Comparison of ENCODE assay signal across 23 cellular contexts in the genomic region with DNA sequence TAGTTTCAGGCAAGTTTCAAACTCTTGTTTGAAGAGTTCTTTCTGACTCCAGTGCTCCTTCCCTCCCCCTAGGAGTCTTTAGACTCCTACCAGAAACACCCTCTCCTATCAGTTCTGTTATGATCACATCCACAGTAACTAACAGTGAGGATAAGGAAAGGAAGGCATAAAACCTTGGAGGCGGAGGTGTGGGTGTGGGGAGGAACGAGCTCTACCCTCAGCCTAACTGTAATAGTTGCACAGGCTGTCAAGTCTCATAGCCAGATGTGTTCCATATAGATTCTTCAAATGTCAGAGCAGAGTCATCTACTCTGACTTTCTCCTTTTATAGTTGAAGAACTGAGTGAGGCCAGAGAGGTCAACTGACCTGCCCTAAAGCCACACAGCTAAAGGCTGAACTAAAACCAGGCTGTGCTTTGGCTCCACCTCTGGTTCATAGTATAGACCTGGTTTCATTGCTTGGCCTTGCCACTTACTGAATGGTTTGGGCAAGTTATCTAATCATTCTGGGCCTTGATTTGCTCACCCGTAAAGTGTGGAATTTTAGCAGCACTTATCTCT. TPM values are rescaled to one million over a fixed set of nuclear protein-coding genes. Genes with fewer than 3 reads are reported as not detected.
A peak's percentile ranks its signal among the peaks of the same experiment; 100 is the strongest.
DNase-seq lines count a peak whose midpoint lies in the region; ATAC-seq, FAIRE-seq and TF ChIP-seq lines count a peak whose summit lies in the region.
"Had no signal": no experiment of that assay in that cellular context is flagged by ENCODE, and none has a peak within 500 bp of the region (broad histone marks: within the 10 kb centered on the region; RNA-seq: fewer than 3 reads in every experiment).

No MANE protein-coding gene starts in this region.

- TF ChIP-seq EP300 in H1 (IDR thresholded peaks at IDR 0.05; ENCODE audit: borderline replicate concordance in 1 of 2, low read depth in 2 of 2, low read length in 2 of 2), result no peak

- no peak overlapping the region for H3K4me3 Mint-ChIP-seq in activated naive CD8-positive, alpha-beta T cell treated with anti-CD3 and anti-CD28 coated beads, Interleukin-2, amount 50 U/mL, for 24 hours
- no peak overlapping the region for H3K4me3 Mint-ChIP-seq in activated naive CD8-positive, alpha-beta T cell treated with anti-CD3 and anti-CD28 coated beads for 36 hours
- H3K4me3 Mint-ChIP-seq: B cell had no signal

- intact Hi-C loops in sciatic nerve (cut with DNase I), result no loop called here

- H3K9me3 ChIP-seq in H1 (ENCODE audit: insufficient read depth in 2 of 2, low read depth in 1 of 2, low read length in 1 of 2) (peaks cover 0 to 2% of the 10 kb centered on the region in 2 experiments; a peak in 1 of 4 replicates), hepatocyte (ENCODE audit: low read depth) (no peaks in the 10 kb centered on the region), SJCRH30 (replicated peaks) (no peaks in the 10 kb centered on the region)

- no peak overlapping the region for H2BK15ac ChIP-seq in H1 (ENCODE audit: low read length)

- no peaks in the 10 kb centered on the region for H4K20me1 ChIP-seq in H1 (replicated peaks in 1 of 2; ENCODE audit: control insufficient read depth in 1 of 2, insufficient read depth in 2 of 2, low read length in 2 of 2)
- H4K20me1 ChIP-seq in hepatocyte (ENCODE audit: insufficient read depth, poor library complexity, severe bottlenecking), result no peaks in the 10 kb centered on the region

- H3K36me3 Mint-ChIP-seq in activated naive CD8-positive, alpha-beta T cell treated with anti-CD3 and anti-CD28 coated beads, Interleukin-2, amount 50 U/mL, for 24 hours (ENCODE audit: low read depth), result no peaks in the 10 kb centered on the region
- no peaks in the 10 kb centered on the region for H3K36me3 Mint-ChIP-seq in activated naive CD8-positive, alpha-beta T cell treated with anti-CD3 and anti-CD28 coated beads for 36 hours

- H3K4me3 ChIP-seq in H1 (ENCODE audit: extremely low read depth in 1 of 4, insufficient read depth in 2 of 4, low read depth in 3 of 4, low read length in 4 of 4) (no peak overlapping the region), hepatocyte (no peak overlapping the region), SJCRH30 (no peak overlapping the region)

- TF ChIP-seq CTCF in H1 (IDR thresholded peaks at IDR 0.05; ENCODE audit: control extremely low read depth in 1 of 3, insufficient read depth in 1 of 3, low read depth in 1 of 3, low read length in 3 of 3), result no peak
- TF ChIP-seq CTCF in hepatocyte (IDR thresholded peaks at IDR 0.05; ENCODE audit: poor library complexity), result no peak

- H3K36me3 ChIP-seq in H1 (ENCODE audit: control insufficient read depth in 2 of 4, insufficient read depth in 4 of 4, low read length in 3 of 4) (no peaks in the 10 kb centered on the region), hepatocyte (replicated peaks; ENCODE audit: insufficient read depth, low read depth) (no peaks in the 10 kb centered on the region), SJCRH30 (no peaks in the 10 kb centered on the region)

- H3K14ac ChIP-seq in H1 (ENCODE audit: insufficient read length), result no peak overlapping the region

- no peak overlapping the region for H2AK5ac ChIP-seq in H1 (ENCODE audit: low read depth, low read length)

- H3K18ac ChIP-seq in H1 (ENCODE audit: extremely low read depth, low read length), result no peak overlapping the region

- H3K9ac ChIP-seq in H1 (replicated peaks in 1 of 4; ENCODE audit: extremely low read depth in 1 of 4, low read depth in 3 of 4, low read length in 3 of 4), result no peak overlapping the region

- TF ChIP-seq POLR2A in H1 (IDR thresholded peaks at IDR 0.05; ENCODE audit: control extremely low read depth in 1 of 2, low read depth in 2 of 2, low read length in 2 of 2), result no peak

- no peaks in the 10 kb centered on the region for H3K79me1 ChIP-seq in H1 (ENCODE audit: low read depth, low read length)

- CTCF ChIA-PET in H1 (lab: Charles Lee; ENCODE audit: partially characterized antibody), result interaction anchor here (0.5 to 1.8 kb wide), 2 partner anchors 11 to 64 kb away, joined by 3 to 5 read pairs; no protein-coding TSS in a partner anchor

- no peak overlapping the region for H3K23ac ChIP-seq in H1 (ENCODE audit: insufficient read length)

- no peak overlapping the region for H2BK120ac ChIP-seq in H1 (replicated peaks; ENCODE audit: low read depth, low read length)

- H2AFZ ChIP-seq in H1 (ENCODE audit: low read length) (no peak overlapping the region), hepatocyte (no peak overlapping the region)

- POLR2A ChIA-PET in H1 (lab: Charles Lee; ENCODE audit: partially characterized antibody), result no interaction called here

- H3K9me3 Mint-ChIP-seq in activated naive CD8-positive, alpha-beta T cell treated with anti-CD3 and anti-CD28 coated beads, Interleukin-2, amount 50 U/mL, for 24 hours, result no peaks in the 10 kb centered on the region
- no peaks in the 10 kb centered on the region for H3K9me3 Mint-ChIP-seq in activated naive CD8-positive, alpha-beta T cell treated with anti-CD3 and anti-CD28 coated beads for 36 hours

- H3K27me3 Mint-ChIP-seq in activated naive CD8-positive, alpha-beta T cell treated with anti-CD3 and anti-CD28 coated beads, Interleukin-2, amount 50 U/mL, for 24 hours, result no peaks in the 10 kb centered on the region
- H3K27me3 Mint-ChIP-seq in activated naive CD8-positive, alpha-beta T cell treated with anti-CD3 and anti-CD28 coated beads for 36 hours, result peaks cover 3% of the 10 kb centered on the region
- H3K27me3 Mint-ChIP-seq: B cell had no signal

- no peak overlapping the region for H3K4ac ChIP-seq in H1 (replicated peaks; ENCODE audit: insufficient read length, low read depth, low read length)

- H3K9me2 ChIP-seq in hepatocyte (replicated peaks; ENCODE audit: insufficient read depth), result no peaks in the 10 kb centered on the region

- H3K56ac ChIP-seq in H1 (replicated peaks; ENCODE audit: insufficient read length, low read depth, low read length), result no peak overlapping the region

- 97% methylated on average over 3 of the region's 3 CpGs; no CpG with 5 or more reads in 1 of the 2 experiments for WGBS in H1 (ENCODE audit: extremely low coverage in 1 of 2, insufficient coverage in 1 of 2, insufficient read length in 1 of 2, insufficient replicate concordance in 2 of 2, low coverage in 1 of 2, low lambda C conversion rate in 2 of 2, missing lambda C conversion rate in 1 of 2), 2 experiments
- 76% methylated on average over 3 of the region's 3 CpGs for WGBS in hepatocyte (ENCODE audit: low lambda C conversion rate, missing lambda C conversion rate)

- H3K79me2 ChIP-seq in H1 (ENCODE audit: control insufficient read depth in 1 of 2, insufficient read depth in 2 of 2, low read length in 2 of 2) (no peaks in the 10 kb centered on the region), hepatocyte (no peaks in the 10 kb centered on the region)

- TF ChIP-seq RAD21 in H1 (IDR thresholded peaks at IDR 0.05 in 1 of 2, conservative IDR thresholded peaks at IDR 0.05 in 1 of 2; ENCODE audit: low read depth in 2 of 2, low read length in 2 of 2), result no peak; a peak in 1 of 4 replicates

- H3K4me2 ChIP-seq in H1 (ENCODE audit: insufficient read depth in 1 of 2, low read depth in 2 of 2, low read length in 2 of 2), result no peak overlapping the region
- no peak overlapping the region for H3K4me2 ChIP-seq in hepatocyte

- no peak overlapping the region for H4K8ac ChIP-seq in H1 (ENCODE audit: extremely low read depth, insufficient read depth, low read length)

- no peak for FAIRE-seq in H1 (lab: Jason Lieb, UNC)

- H2BK20ac ChIP-seq in H1 (ENCODE audit: low read length), result no peak overlapping the region

- H3K27ac ChIP-seq in H1 (ENCODE audit: low read depth, low read length) (no peak overlapping the region), hepatocyte (peak overlapping the region; percentile 52), SJCRH30 (no peak overlapping the region)
- H3K27ac ChIP-seq: 22Rv1, C4-2B, HL-60, RWPE1 had no signal

- peak; percentile 27 for ATAC-seq in activated naive CD8-positive, alpha-beta T cell treated with anti-CD3 and anti-CD28 coated beads, Interleukin-2, amount 50 U/mL, for 24 hours
- peak; percentile 15 for ATAC-seq in sciatic nerve
- ATAC-seq: Panc1 had no signal

- no peak overlapping the region for H2BK5ac ChIP-seq in H1 (ENCODE audit: low read depth, low read length)

- no peak overlapping the region for H4K5ac ChIP-seq in H1 (ENCODE audit: insufficient read length, low read depth, low read length)

- H4K91ac ChIP-seq in H1 (replicated peaks; ENCODE audit: insufficient read length, low read length), result peak overlapping the region; percentile 61

- peaks cover 12% of the 10 kb centered on the region for H3K4me1 Mint-ChIP-seq in activated naive CD8-positive, alpha-beta T cell treated with anti-CD3 and anti-CD28 coated beads, Interleukin-2, amount 50 U/mL, for 24 hours
- H3K4me1 Mint-ChIP-seq in activated naive CD8-positive, alpha-beta T cell treated with anti-CD3 and anti-CD28 coated beads for 36 hours, result peaks cover 5% of the 10 kb centered on the region

- peak overlapping the region; percentile 25 for H3K27ac Mint-ChIP-seq in activated naive CD8-positive, alpha-beta T cell treated with anti-CD3 and anti-CD28 coated beads, Interleukin-2, amount 50 U/mL, for 24 hours
- no peak overlapping the region for H3K27ac Mint-ChIP-seq in activated naive CD8-positive, alpha-beta T cell treated with anti-CD3 and anti-CD28 coated beads for 36 hours
- H3K27ac Mint-ChIP-seq: B cell had no signal

- H2BK12ac ChIP-seq in H1 (ENCODE audit: low read depth, low read length), result no peak overlapping the region

- no peaks in the 10 kb centered on the region for H3K27me3 ChIP-seq in H1 (replicated peaks in 1 of 4; ENCODE audit: control insufficient read depth in 3 of 4, extremely low read depth in 1 of 4, insufficient read depth in 3 of 4, low read length in 3 of 4)
- H3K27me3 ChIP-seq in hepatocyte, result no peaks in the 10 kb centered on the region
- no peaks in the 10 kb centered on the region for H3K27me3 ChIP-seq in SJCRH30

- no peaks in the 10 kb centered on the region for H3K23me2 ChIP-seq in H1 (ENCODE audit: low read depth, low read length)

- DNase-seq in activated naive CD8-positive, alpha-beta T cell treated with anti-CD3 and anti-CD28 coated beads, Interleukin-2, amount 50 U/mL, for 24 hours, result no peak
- no peak for DNase-seq in activated naive CD8-positive, alpha-beta T cell treated with anti-CD3 and anti-CD28 coated beads for 36 hours
- DNase-seq in H1 (ENCODE audit: low read depth in 1 of 2, low spot score in 2 of 2), result no peak
- DNase-seq in hepatocyte (ENCODE audit: low spot score), result no peak
- no peak for DNase-seq in sciatic nerve (ENCODE audit: low spot score)
- no peak for DNase-seq in NOMO-1 treated with DMSO at 0.1 percent for 48 hours (lab: John Stamatoyannopoulos, UW; ENCODE audit: unreplicated experiment)
- no peak for DNase-seq in SJCRH30
- DNase-seq in NCI-H2029 treated with DMSO at 0.1 percent for 48 hours (lab: John Stamatoyannopoulos, UW), result no peak
- DNase-seq: DMS153, Karpas-422, NCI-H1092 treated with DMSO at 0.1 percent for 48 hours, NCI-H1436 treated with DMSO at 0.1 percent for 48 hours, NCI-H1930, NCI-H446, NCI-H524 treated with DMSO at 0.1 percent for 48 hours, NCI-H774, SHP77 had no signal

- H3K4me1 ChIP-seq in H1 (replicated peaks in 1 of 4; ENCODE audit: control insufficient read depth in 3 of 4, insufficient read depth in 4 of 4, low read length in 3 of 4), result no peaks in the 10 kb centered on the region
- peaks cover 5% of the 10 kb centered on the region for H3K4me1 ChIP-seq in hepatocyte (ENCODE audit: insufficient read depth)
- no peaks in the 10 kb centered on the region for H3K4me1 ChIP-seq in SJCRH30

RNA-seq across cellular contexts. Expression of a gene that starts 34.4 kb away (rescaled TPM):
- 10 to 100 TPM; 39.7 to 41.6 TPM for total RNA-seq in activated naive CD8-positive, alpha-beta T cell treated with anti-CD3 and anti-CD28 coated beads for 36 hours
- total RNA-seq in H1 (2021; fragmentation: NEBNext Ultra II Directional; extraction: Animal tissue kit (Norgen Biotek cat#: 25700)), result 10.5 and 13.7 TPM in 2 replicates
- polyA plus RNA-seq in H1 (2011; rRNA removed) (1.8 and 2.3 TPM in 2 replicates), hepatocyte (36.4 and 38.9 TPM in 2 replicates)
- 2.6 TPM for polyA plus RNA-seq in H1 (2011; cell fraction: cytosol; rRNA removed)
- 4.1 TPM for polyA plus RNA-seq in H1 (2011; cell fraction: nucleus; rRNA removed)
- 4.4 to 6.4 TPM (median 5.7 TPM) in 4 replicates for polyA plus RNA-seq in H1 (2012, experiment 1 of 2)
- polyA plus RNA-seq in H1 (2012, experiment 2 of 2), result 1.2 TPM
- polyA plus RNA-seq in H1 (2013, experiment 1 of 2), result 6.9 TPM
- polyA plus RNA-seq in H1 (2013, experiment 2 of 2), result 7.3 TPM
- polyA minus RNA-seq in H1 (2011; rRNA and poly(A)+ RNA removed), result 13.0 and 13.9 TPM in 2 replicates
- polyA minus RNA-seq in H1 (2011; cell fraction: cytosol; rRNA and poly(A)+ RNA removed), result 7.8 TPM
- 13.1 TPM for polyA minus RNA-seq in H1 (2011; cell fraction: nucleus; rRNA and poly(A)+ RNA removed)
- total RNA-seq in hepatocyte (86.3 and 109 TPM in 2 replicates), sciatic nerve (288 TPM)
- 14.7 and 26.0 TPM in 2 replicates for total RNA-seq in SJCRH30 (2014; rRNA removed; shearing (Covaris generic))
